1 cellular context compared by ENCODE assay signal in genomic region chr12:6158749-6159148, GRCh38.
TF ChIP-seq lines count a peak whose summit lies in the region.

No MANE protein-coding gene starts in this region.

TF ChIP-seq in endothelial cell of umbilical vein, 7 proteins besides CTCF, POLR2A, EP300 and RAD21:
- TF ChIP-seq MAX (IDR thresholded peaks at IDR 0.05; ENCODE audit: insufficient read depth, insufficient read length) (no peak), POLR2AphosphoS5 (IDR thresholded peaks at IDR 0.05; ENCODE audit: insufficient read depth, low read depth, low read length) (no peak), GATA2 (IDR thresholded peaks at IDR 0.05; ENCODE audit: insufficient read depth, insufficient read length, low read depth, low read length) (no peak), FOS (IDR thresholded peaks at IDR 0.05; ENCODE audit: borderline replicate concordance, insufficient read depth, low read length) (no peak), EZH2 (IDR thresholded peaks at IDR 0.05; ENCODE audit: borderline replicate concordance, low read depth, low read length, severe bottlenecking) (no peak), JUN (IDR thresholded peaks at IDR 0.05; ENCODE audit: borderline replicate concordance, insufficient read depth, insufficient read length, low read depth) (no peak), MYC (IDR thresholded peaks at IDR 0.05; ENCODE audit: low read depth, low read length) (no peak)
